In genomic region chr12:107685360-107686248, GRCh38 we compare ENCODE assay signal across 8 cellular contexts. TPM values are rescaled to one million over a fixed set of nuclear protein-coding genes. Genes with fewer than 3 reads are reported as not detected.
DNase-seq lines count a peak whose midpoint lies in the region; ATAC-seq, FAIRE-seq and TF ChIP-seq lines count a peak whose summit lies in the region.

Gene PWP1 (plus strand): TSS chr12:107685799. CDS start chr12:107685900, 101 bp downstream.

- no peaks in the 10 kb centered on the region for H3K27me3 ChIP-seq in H1 (replicated peaks in 1 of 4; ENCODE audit: control insufficient read depth in 3 of 4, extremely low read depth in 1 of 4, insufficient read depth in 3 of 4, low read length in 3 of 4)

- H3K79me1 ChIP-seq in H1 (ENCODE audit: low read depth, low read length): 0 out of 2 replicates have a peak, but pooled peaks cover 2% of the 10 kb centered on the region

- H3K4me3 Mint-ChIP-seq in memory B cell: peak within 1 kb of the TSS; percentile 95

- FAIRE-seq in HTR-8/SVneo (lab: Jason Lieb, UNC) (no peak), H1 (lab: Jason Lieb, UNC) (no peak)

- H3K4me1 ChIP-seq in H1 (replicated peaks in 1 of 4; ENCODE audit: control insufficient read depth in 3 of 4, insufficient read depth in 4 of 4, low read length in 3 of 4): peaks cover 0 to 3% (median under 1%) of the 10 kb centered on the region in 4 experiments; a peak in 2 of 7 replicates

- H2BK5ac ChIP-seq in H1 (ENCODE audit: low read depth, low read length): peak within 1 kb of the TSS; percentile 98

- H3K27ac Mint-ChIP-seq in memory B cell: peak within 1 kb of the TSS; percentile 97

- peak within 1 kb of the TSS; percentile 31 for H2BK120ac ChIP-seq in H1 (replicated peaks; ENCODE audit: low read depth, low read length)

- H3K18ac ChIP-seq in H1 (ENCODE audit: extremely low read depth, low read length): peak within 1 kb of the TSS; percentile 94; the same call in 1 of the 2 replicates

- H3K79me2 ChIP-seq in H1 (ENCODE audit: control insufficient read depth in 1 of 2, insufficient read depth in 2 of 2, low read length in 2 of 2): peaks cover 7 to 21% of the 10 kb centered on the region in 2 experiments

- H3K36me3 Mint-ChIP-seq in memory B cell: peaks cover 13% of the 10 kb centered on the region

- peaks cover 0 to 2% of the 10 kb centered on the region in 2 experiments for H4K20me1 ChIP-seq in H1 (replicated peaks in 1 of 2; ENCODE audit: control insufficient read depth in 1 of 2, insufficient read depth in 2 of 2, low read length in 2 of 2)

- no peak for TF ChIP-seq CTCF in H1 (IDR thresholded peaks at IDR 0.05; ENCODE audit: control extremely low read depth in 1 of 3, insufficient read depth in 1 of 3, low read depth in 1 of 3, low read length in 3 of 3)

- no peak for TF ChIP-seq EP300 in H1 (IDR thresholded peaks at IDR 0.05; ENCODE audit: borderline replicate concordance in 1 of 2, low read depth in 2 of 2, low read length in 2 of 2)

- TF ChIP-seq RAD21 in H1 (IDR thresholded peaks at IDR 0.05 in 1 of 2, conservative IDR thresholded peaks at IDR 0.05 in 1 of 2; ENCODE audit: low read depth in 2 of 2, low read length in 2 of 2): no peak

- H2AK5ac ChIP-seq in H1 (ENCODE audit: low read depth, low read length): no peak within 1 kb of the TSS

- peak within 1 kb of the TSS; percentile 62 for H3K56ac ChIP-seq in H1 (replicated peaks; ENCODE audit: insufficient read length, low read depth, low read length)

- H3K36me3 ChIP-seq in H1 (ENCODE audit: control insufficient read depth in 2 of 4, insufficient read depth in 4 of 4, low read length in 3 of 4): peaks cover 4 to 19% (median 16%) of the 10 kb centered on the region in 4 experiments

- ATAC-seq in GM21367 (IDR thresholded peaks at IDR 0.05; ENCODE audit: unreplicated experiment): peak; percentile 79
- ATAC-seq in memory B cell (ENCODE audit: low read depth): peak; percentile 88

- peak; percentile 94 for DNase-seq in COR-L47 (lab: John Stamatoyannopoulos, UW)
- peak; percentile 93 for DNase-seq in HTR-8/SVneo (ENCODE audit: insufficient read length, low spot score)
- DNase-seq in NOMO-1 treated with DMSO at 0.1 percent for 48 hours (lab: John Stamatoyannopoulos, UW; ENCODE audit: unreplicated experiment): peak; percentile 96
- DNase-seq in activated CD8-positive, alpha-beta memory T cell treated with anti-CD3 and anti-CD28 coated beads for 4 hours (ENCODE audit: low read depth in 2 of 2): peak; percentile 91
- peak; percentile 87 to 96 for DNase-seq in H1 (ENCODE audit: low read depth in 1 of 2, low spot score in 2 of 2)
- peak; percentile 95 to 97 for DNase-seq in memory B cell (ENCODE audit: low spot score in 2 of 2)
- peak; percentile 94 for DNase-seq in stimulated activated CD8-positive, alpha-beta memory T cell treated with anti-CD3 and anti-CD28 coated beads, Interleukin-12 subunit alpha, Interleukin-12 subunit beta, amount 100 ng/mL, for 1 hour (ENCODE audit: low read depth)

- WGBS in H1 (ENCODE audit: extremely low coverage in 1 of 2, insufficient coverage in 1 of 2, insufficient read length in 1 of 2, insufficient replicate concordance in 2 of 2, low coverage in 1 of 2, low lambda C conversion rate in 2 of 2, missing lambda C conversion rate in 1 of 2), 2 experiments: 3% methylated on average over 51 of the region's 51 CpGs; no CpG with 5 or more reads in 1 of the 2 experiments

- H3K23me2 ChIP-seq in H1 (ENCODE audit: low read depth, low read length): peaks cover 7% of the 10 kb centered on the region

- H3K27ac ChIP-seq in H1 (ENCODE audit: low read depth, low read length): peak within 1 kb of the TSS; percentile 95

- H3K14ac ChIP-seq in H1 (ENCODE audit: insufficient read length): no peak within 1 kb of the TSS

- H3K9ac ChIP-seq in H1 (replicated peaks in 1 of 4; ENCODE audit: extremely low read depth in 1 of 4, low read depth in 3 of 4, low read length in 3 of 4): peak within 1 kb of the TSS; percentile 75 to 94 (median 87)

- H2AFZ ChIP-seq in H1 (ENCODE audit: low read length): peak within 1 kb of the TSS; percentile 37

- H4K5ac ChIP-seq in H1 (ENCODE audit: insufficient read length, low read depth, low read length): peak within 1 kb of the TSS; percentile 76

- peak within 1 kb of the TSS; percentile 88 for H2BK12ac ChIP-seq in H1 (ENCODE audit: low read depth, low read length)

- H3K4ac ChIP-seq in H1 (replicated peaks; ENCODE audit: insufficient read length, low read depth, low read length): peak within 1 kb of the TSS; percentile 36

- H3K27me3 Mint-ChIP-seq in memory B cell: no peaks in the 10 kb centered on the region

- peak within 1 kb of the TSS; percentile 71 to 85 for H3K4me2 ChIP-seq in H1 (ENCODE audit: insufficient read depth in 1 of 2, low read depth in 2 of 2, low read length in 2 of 2)

- H2BK15ac ChIP-seq in H1 (ENCODE audit: low read length): no peak within 1 kb of the TSS

- no peaks in the 10 kb centered on the region for H3K9me3 Mint-ChIP-seq in memory B cell

- H3K9me3 ChIP-seq in H1 (ENCODE audit: insufficient read depth in 2 of 2, low read depth in 1 of 2, low read length in 1 of 2): no peaks in the 10 kb centered on the region

- H4K8ac ChIP-seq in H1 (ENCODE audit: extremely low read depth, insufficient read depth, low read length): peak within 1 kb of the TSS; percentile 91; the same call in 1 of the 2 replicates

- H2BK20ac ChIP-seq in H1 (ENCODE audit: low read length): no peak within 1 kb of the TSS

- POLR2A ChIA-PET in H1 (lab: Charles Lee; ENCODE audit: partially characterized antibody): interaction anchor here (0.7 to 3.1 kb wide), 14 partner anchors 11 to 227 kb away, joined by 3 to 27 read pairs (median 4); no protein-coding TSS in a partner anchor

- H3K23ac ChIP-seq in H1 (ENCODE audit: insufficient read length): no peak within 1 kb of the TSS

- peak; percentile 72 to 93 for TF ChIP-seq POLR2A in H1 (IDR thresholded peaks at IDR 0.05; ENCODE audit: control extremely low read depth in 1 of 2, low read depth in 2 of 2, low read length in 2 of 2)

- peaks cover 17% of the 10 kb centered on the region for H3K4me1 Mint-ChIP-seq in memory B cell

- peak within 1 kb of the TSS; percentile 53 for H4K91ac ChIP-seq in H1 (replicated peaks; ENCODE audit: insufficient read length, low read length)

- peak within 1 kb of the TSS; percentile 63 to 98 (median 80) for H3K4me3 ChIP-seq in H1 (ENCODE audit: extremely low read depth in 1 of 4, insufficient read depth in 2 of 4, low read depth in 3 of 4, low read length in 4 of 4)

- CTCF ChIA-PET in H1 (lab: Charles Lee; ENCODE audit: partially characterized antibody): interaction anchor here (0.6 to 1.6 kb wide), 4 partner anchors 12 to 205 kb away, joined by 3 to 6 read pairs (median 4); no protein-coding TSS in a partner anchor

TF ChIP-seq in H1, 55 proteins besides CTCF, POLR2A, EP300 and RAD21 (continues in another document):
- TF ChIP-seq YY1 (IDR thresholded peaks at IDR 0.05; ENCODE audit: low read depth, low read length): peak; percentile 94
- no peak for TF ChIP-seq GABPA (IDR thresholded peaks at IDR 0.05; ENCODE audit: borderline replicate concordance, insufficient read depth, low read length)
- TF ChIP-seq CREB1 (IDR thresholded peaks at IDR 0.05): peak; percentile 99
- TF ChIP-seq POLR2AphosphoS5 (IDR thresholded peaks at IDR 0.05; ENCODE audit: low read depth, low read length): peak; percentile 85
- TF ChIP-seq KDM1A (IDR thresholded peaks at IDR 0.05; ENCODE audit: borderline replicate concordance, low read length): no peak
- no peak for TF ChIP-seq CHD1 (IDR thresholded peaks at IDR 0.05; ENCODE audit: low read depth, low read length)
- TF ChIP-seq TAF1 (IDR thresholded peaks at IDR 0.05; ENCODE audit: low read depth, low read length): peak; percentile 95
- TF ChIP-seq RBBP5 (IDR thresholded peaks at IDR 0.05; ENCODE audit: borderline replicate concordance, low read depth, low read length): peak; percentile 82; the same call in 1 of the 2 replicates
- TF ChIP-seq KDM5A (IDR thresholded peaks at IDR 0.05; ENCODE audit: low read length): peak; percentile 79
- TF ChIP-seq HDAC2 (IDR thresholded peaks at IDR 0.05; ENCODE audit: borderline replicate concordance in 1 of 2, low read depth in 2 of 2, low read length in 2 of 2): peak; percentile 53 to 63; a peak in 2 of 4 replicates
- TF ChIP-seq KDM4A (IDR thresholded peaks at IDR 0.05; ENCODE audit: low read depth, low read length, severe bottlenecking): peak; percentile 99
- TF ChIP-seq GTF2F1 (IDR thresholded peaks at IDR 0.05; ENCODE audit: borderline replicate concordance, low read depth, low read length): no peak
- peak; percentile 87 for TF ChIP-seq SRF (IDR thresholded peaks at IDR 0.05; ENCODE audit: low read depth, low read length)
- peak; percentile 94 for TF ChIP-seq NRF1 (IDR thresholded peaks at IDR 0.05; ENCODE audit: low read depth, low read length)
- no peak for TF ChIP-seq MAFK (IDR thresholded peaks at IDR 0.05; ENCODE audit: low read depth, low read length)
- TF ChIP-seq SIN3A (conservative IDR thresholded peaks at IDR 0.05 in 1 of 2, IDR thresholded peaks at IDR 0.05 in 1 of 2; ENCODE audit: low read depth in 1 of 2, low read length in 2 of 2): peak; percentile 43 to 81; a peak in 1 of 4 replicates
- TF ChIP-seq SP1 (IDR thresholded peaks at IDR 0.05; ENCODE audit: low read depth, low read length): 0 out of 2 replicates have a peak, but pooled peaks have one; percentile 42
- TF ChIP-seq TCF12 (IDR thresholded peaks at IDR 0.05; ENCODE audit: low read depth, low read length): 0 out of 2 replicates have a peak, but pooled peaks have one; percentile 8
- TF ChIP-seq ASH2L (IDR thresholded peaks at IDR 0.05; ENCODE audit: low read length): peak; percentile 64
- peak; percentile 91 for TF ChIP-seq TBP (IDR thresholded peaks at IDR 0.05; ENCODE audit: low read depth, low read length)
- TF ChIP-seq FOSL1 (IDR thresholded peaks at IDR 0.05; ENCODE audit: insufficient read depth, low read depth, low read length): no peak
- peak; percentile 88 for TF ChIP-seq PHF8 (conservative IDR thresholded peaks at IDR 0.05; ENCODE audit: low read depth, low read length)
- peak; percentile 89 for TF ChIP-seq SAP30 (IDR thresholded peaks at IDR 0.05; ENCODE audit: insufficient read depth, insufficient replicate concordance, low read length)

RNA-seq across cellular contexts. Expression of gene PWP1, which starts in this region (rescaled TPM):
- 57.8 and 60.2 TPM in 2 replicates for total RNA-seq in H1 (2021; fragmentation: NEBNext Ultra II Directional; extraction: Animal tissue kit (Norgen Biotek cat#: 25700))
- polyA plus RNA-seq in H1 (2011; rRNA removed): 73.8 and 78.5 TPM in 2 replicates
- 185 TPM for polyA plus RNA-seq in H1 (2011; cell fraction: cytosol; rRNA removed)
- 21.5 TPM for polyA plus RNA-seq in H1 (2011; cell fraction: nucleus; rRNA removed)
- polyA plus RNA-seq in H1 (2012, experiment 1 of 2): 52.2 to 71.9 TPM (median 62.6 TPM) in 4 replicates
- 8.1 TPM for polyA plus RNA-seq in H1 (2012, experiment 2 of 2)
- 87.3 TPM for polyA plus RNA-seq in H1 (2013, experiment 1 of 2)
- 100 TPM for polyA plus RNA-seq in H1 (2013, experiment 2 of 2)
- 36.1 and 44.0 TPM in 2 replicates for polyA minus RNA-seq in H1 (2011; rRNA and poly(A)+ RNA removed)
- 36.6 TPM for polyA minus RNA-seq in H1 (2011; cell fraction: cytosol; rRNA and poly(A)+ RNA removed)
- polyA minus RNA-seq in H1 (2011; cell fraction: nucleus; rRNA and poly(A)+ RNA removed): 22.9 TPM

Comparison
In these comparisons a context has a peak if more than half of its experiments do, and no peak if none do; other contexts are left out.
1. Peak in every context shown above with its lines: DNase-seq, ATAC-seq, H3K4me3 ChIP-seq and H3K27ac ChIP-seq.